ENCODE assay signal across 7 cellular contexts in the genomic region with DNA sequence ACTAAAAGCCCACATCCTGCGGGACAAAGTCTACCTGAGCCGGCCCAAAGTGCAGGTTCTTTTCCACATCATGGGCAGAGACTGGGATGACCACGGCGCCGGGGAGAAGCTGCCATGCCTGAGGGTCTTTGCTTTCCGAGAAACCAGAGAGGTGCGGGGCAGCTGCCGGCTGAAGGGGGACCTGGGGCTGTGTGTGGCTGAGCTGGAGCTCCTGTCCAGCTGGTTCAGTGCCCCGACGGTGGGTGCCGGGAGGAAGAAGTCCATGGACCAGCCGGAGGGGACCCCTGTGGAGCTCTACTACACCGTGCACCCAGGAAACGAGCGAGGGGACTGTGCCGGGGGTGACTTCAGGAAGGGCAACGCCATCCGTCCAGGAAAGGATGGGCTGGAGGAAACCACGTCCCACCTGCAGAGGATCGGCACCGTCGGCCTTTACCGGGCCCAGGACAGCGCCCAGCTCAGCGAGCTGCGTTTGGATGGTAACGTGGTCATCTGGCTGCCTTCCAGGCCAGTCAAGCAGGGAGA.
"Had no signal": no experiment of that assay in that cellular context is flagged by ENCODE, and none has a peak within 500 bp of the region (broad histone marks: within the 10 kb centered on the region; RNA-seq: fewer than 3 reads in every experiment).

No MANE protein-coding gene starts in this region.

- H3K27me3 Mint-ChIP-seq: IgD-negative memory B cell had no signal

- DNase-seq: IMR-90, KBM-7 had no signal

- H3K27ac ChIP-seq: HL-60 had no signal

- FAIRE-seq: HepG2, HTR-8/SVneo, K562 had no signal

- H3K27ac Mint-ChIP-seq: IgD-negative memory B cell had no signal

- H3K36me3 Mint-ChIP-seq: IgD-negative memory B cell had no signal

- ATAC-seq: HepG2, K562 had no signal

- H3K4me1 Mint-ChIP-seq: IgD-negative memory B cell had no signal

- H3K4me3 ChIP-seq: K562 had no signal
